Comparison of ENCODE assay signal across 8 cellular contexts in genomic region chr14:94136575-94137331, GRCh38. TPM values are rescaled to one million over a fixed set of nuclear protein-coding genes. Genes with fewer than 3 reads are reported as not detected.
DNase-seq lines count a peak whose midpoint lies in the region; ATAC-seq, FAIRE-seq and TF ChIP-seq lines count a peak whose summit lies in the region.

No MANE protein-coding gene starts in this region.

- no peak overlapping the region for H2AFZ ChIP-seq in astrocyte (ENCODE audit: low read depth, low read length)
- peak overlapping the region; percentile 43 for H2AFZ ChIP-seq in hepatocyte

- 35% methylated on average over 18 of the region's 18 CpGs for WGBS in hepatocyte (ENCODE audit: low lambda C conversion rate, missing lambda C conversion rate)
- WGBS in small intestine, 3 donors: 31 to 33% (median 32%) methylated on average over 18 of the region's 18 CpGs

- TF ChIP-seq CTCF in GM10266 (IDR thresholded peaks at IDR 0.05; ENCODE audit: control insufficient read depth, insufficient read depth, low read depth, missing control alignments): peak; percentile 98
- peak; percentile 95 for TF ChIP-seq CTCF in HFF-Myc (IDR thresholded peaks at IDR 0.05; ENCODE audit: low read depth, low read length, missing control alignments)
- peak; percentile 94 for TF ChIP-seq CTCF in astrocyte (IDR thresholded peaks at IDR 0.05; ENCODE audit: insufficient read depth, low read depth, low read length)
- peak; percentile 93 for TF ChIP-seq CTCF in hepatocyte (IDR thresholded peaks at IDR 0.05; ENCODE audit: poor library complexity)

- no peaks in the 10 kb centered on the region for H3K36me3 ChIP-seq in astrocyte (ENCODE audit: insufficient read depth, low read length)
- no peaks in the 10 kb centered on the region for H3K36me3 ChIP-seq in hepatocyte (replicated peaks; ENCODE audit: insufficient read depth, low read depth)
- H3K36me3 ChIP-seq in small intestine (ENCODE audit: control insufficient read depth in 2 of 2, insufficient read depth in 2 of 2, low read length in 2 of 2): no peaks in the 10 kb centered on the region

- no peak overlapping the region for H3K27ac Mint-ChIP-seq in astrocyte (ENCODE audit: unreplicated experiment)

- H3K79me2 ChIP-seq in astrocyte (ENCODE audit: insufficient read depth, low read length) (no peaks in the 10 kb centered on the region), hepatocyte (no peaks in the 10 kb centered on the region)

- no peak for ATAC-seq in HG03342 (IDR thresholded peaks at IDR 0.05; ENCODE audit: unreplicated experiment)

- no peaks in the 10 kb centered on the region for H4K20me1 ChIP-seq in astrocyte (ENCODE audit: insufficient read depth, low read length)
- no peaks in the 10 kb centered on the region for H4K20me1 ChIP-seq in hepatocyte (ENCODE audit: insufficient read depth, poor library complexity, severe bottlenecking)

- peaks cover 6% of the 10 kb centered on the region for H3K27me3 Mint-ChIP-seq in astrocyte (ENCODE audit: low read depth, unreplicated experiment)

- peak; percentile 20 for FAIRE-seq in astrocyte (lab: Jason Lieb, UNC)
- no peak for FAIRE-seq in small intestine (lab: Jason Lieb, UNC)

- no peaks in the 10 kb centered on the region for H3K4me1 ChIP-seq in astrocyte (ENCODE audit: insufficient read depth, low read length)
- no peaks in the 10 kb centered on the region for H3K4me1 ChIP-seq in hepatocyte (ENCODE audit: insufficient read depth)
- H3K4me1 ChIP-seq in small intestine (ENCODE audit: control insufficient read depth in 2 of 2, insufficient read depth in 1 of 2, low read depth in 1 of 2, low read length in 1 of 2): no peaks in the 10 kb centered on the region

- no peaks in the 10 kb centered on the region for H3K9me2 ChIP-seq in hepatocyte (replicated peaks; ENCODE audit: insufficient read depth)

- H3K27ac ChIP-seq in astrocyte (ENCODE audit: low read depth, low read length) (no peak overlapping the region), hepatocyte (no peak overlapping the region), small intestine (ENCODE audit: low read depth in 1 of 2, low read length in 1 of 2) (no peak overlapping the region)

- no peak overlapping the region for H3K4me3 Mint-ChIP-seq in astrocyte (ENCODE audit: unreplicated experiment)

- H3K9me3 ChIP-seq in astrocyte (ENCODE audit: insufficient read depth, low read depth, low read length): peaks cover 2% of the 10 kb centered on the region
- no peaks in the 10 kb centered on the region for H3K9me3 ChIP-seq in hepatocyte (ENCODE audit: low read depth)
- no peaks in the 10 kb centered on the region for H3K9me3 ChIP-seq in small intestine (ENCODE audit: control insufficient read depth, low read depth)

- no peak overlapping the region for H3K9ac ChIP-seq in astrocyte (ENCODE audit: low read length)

- no peaks in the 10 kb centered on the region for H3K27me3 ChIP-seq in astrocyte (ENCODE audit: insufficient read depth, low read length)
- H3K27me3 ChIP-seq in hepatocyte: no peaks in the 10 kb centered on the region
- H3K27me3 ChIP-seq in small intestine (ENCODE audit: control insufficient read depth in 2 of 2, insufficient read depth in 2 of 2, low read length in 2 of 2): peaks cover 0 to 3% of the 10 kb centered on the region in 2 donors

- H3K36me3 Mint-ChIP-seq in astrocyte (ENCODE audit: low read depth, unreplicated experiment): no peaks in the 10 kb centered on the region

- DNase-seq in GM10266 (ENCODE audit: extremely low spot score) (peak; percentile 70), HFF-Myc (ENCODE audit: extremely low read depth, low read depth) (peak; percentile 65), NCI-H2029 (lab: John Stamatoyannopoulos, UW) (peak; percentile 47), T-helper 9 cell (peak; percentile 83), astrocyte (ENCODE audit: low read depth) (peak; percentile 47), hepatocyte (ENCODE audit: low spot score) (peak; percentile 88), small intestine (peak; percentile 83)

- H3K4me1 Mint-ChIP-seq in astrocyte (ENCODE audit: low read depth, unreplicated experiment): peaks cover 6% of the 10 kb centered on the region

- H3K4me2 ChIP-seq in astrocyte (ENCODE audit: low read length) (peak overlapping the region; percentile 44), hepatocyte (no peak overlapping the region)

- H3K4me3 ChIP-seq in HFF-Myc (replicated peaks; ENCODE audit: low read depth, low read length) (no peak overlapping the region), astrocyte (ENCODE audit: insufficient read depth, low read depth, low read length) (no peak overlapping the region), hepatocyte (no peak overlapping the region), small intestine (ENCODE audit: low read depth in 1 of 2, low read length in 2 of 2) (no peak overlapping the region)

- peaks cover 9% of the 10 kb centered on the region for H3K9me3 Mint-ChIP-seq in astrocyte (ENCODE audit: unreplicated experiment)

RNA-seq across cellular contexts. Expression of gene IFI27L2, which starts 7.3 kb away (rescaled TPM):
- total RNA-seq in astrocyte (63.9 and 79.9 TPM in 2 replicates), hepatocyte (47.4 and 95.1 TPM in 2 replicates)
- polyA plus RNA-seq in hepatocyte (90.5 and 91.5 TPM in 2 replicates), small intestine (10 to 100 TPM; 23.0 to 96.7 (median 83.8) TPM)

RNA-seq across cellular contexts. Expression of gene IFI27, which starts 26.2 kb away (rescaled TPM):
- total RNA-seq in astrocyte: 1,022 and 1,408 TPM in 2 replicates
- 1.1 and 1.8 TPM in 2 replicates for total RNA-seq in hepatocyte
- 6.7 and 7.3 TPM in 2 replicates for polyA plus RNA-seq in hepatocyte
- 1,000 to 10,000 TPM in 1 of 3 donors, 100 to 1,000 TPM in 2; 285 to 1,277 (median 806) TPM for polyA plus RNA-seq in small intestine

RNA-seq across cellular contexts. Expression of gene PPP4R4, which starts 37.4 kb away (rescaled TPM):
- total RNA-seq in astrocyte (6.0 and 7.5 TPM in 2 replicates), hepatocyte (2.3 and 3.8 TPM in 2 replicates)
- polyA plus RNA-seq in hepatocyte (0.61 and 1.0 TPM in 2 replicates), small intestine (under 1 TPM in 1 of 3 donors, not detected in 2; 0.03 TPM)

RNA-seq across cellular contexts. Expression of gene IFI27L1, which starts 55.6 kb away (rescaled TPM):
- total RNA-seq in astrocyte: 28.4 and 30.8 TPM in 2 replicates
- total RNA-seq in hepatocyte: 16.7 and 18.9 TPM in 2 replicates
- polyA plus RNA-seq in hepatocyte: 29.4 and 32.1 TPM in 2 replicates
- polyA plus RNA-seq in small intestine: 10 to 100 TPM; 29.2 to 44.5 (median 29.8) TPM

RNA-seq across cellular contexts. Expression of gene DDX24, which starts 55.8 kb away (rescaled TPM):
- 206 TPM in 2 replicates for total RNA-seq in astrocyte
- 127 and 134 TPM in 2 replicates for total RNA-seq in hepatocyte
- 125 and 145 TPM in 2 replicates for polyA plus RNA-seq in hepatocyte
- polyA plus RNA-seq in small intestine: 10 to 100 TPM; 35.1 to 64.6 (median 51.2) TPM

Comparison
In these comparisons a context has a peak if more than half of its experiments do, and no peak if none do; other contexts are left out.
1. RNA of gene IFI27, which starts 26.2 kb away (total RNA-seq): 1,022 to 1,408 TPM in astrocyte; 1.1 to 1.8 TPM in hepatocyte; every median in the first group is over 100 times any median in the second.
2. Peak in every context shown above with its lines, with median percentiles within 50 percentile points of each other: DNase-seq and CTCF ChIP-seq.